ENCODE assay signal across 4 cellular contexts in the genomic region with DNA sequence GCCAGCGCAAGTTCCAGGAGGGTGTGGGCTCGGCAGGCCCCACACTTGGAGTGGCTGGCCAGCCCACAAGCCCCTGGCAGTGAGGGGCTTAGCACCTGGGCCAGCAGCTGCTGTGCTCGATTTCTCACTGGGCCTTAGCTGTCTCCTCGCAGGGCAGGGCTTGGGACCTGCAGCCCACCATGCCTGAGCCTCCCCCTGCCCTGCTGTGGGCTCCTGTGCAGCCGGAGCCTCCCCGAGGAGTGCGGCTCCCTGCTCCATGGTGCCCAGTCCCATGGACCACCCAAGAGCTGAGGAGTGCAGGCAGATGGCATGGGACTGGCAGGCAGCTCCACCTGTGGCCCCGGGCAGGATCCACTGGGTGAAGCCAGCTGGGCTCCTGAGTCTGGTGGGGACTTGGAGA.
"Had no signal": no experiment of that assay in that cellular context is flagged by ENCODE, and none has a peak within 500 bp of the region (broad histone marks: within the 10 kb centered on the region; RNA-seq: fewer than 3 reads in every experiment).

No MANE protein-coding gene starts in this region.

- H3K27ac ChIP-seq: HL-60 had no signal

- H3K4me3 ChIP-seq: K562 had no signal

- DNase-seq: IMR-90, KBM-7 had no signal
